ENCODE assay signal across 14 cellular contexts in genomic region chr17:17535957-17536356, GRCh38. TPM values are rescaled to one million over a fixed set of nuclear protein-coding genes. Genes with fewer than 3 reads are reported as not detected.
DNase-seq lines count a peak whose midpoint lies in the region; ATAC-seq, FAIRE-seq and TF ChIP-seq lines count a peak whose summit lies in the region.
"Had no signal": no experiment of that assay in that cellular context is flagged by ENCODE, and none has a peak within 500 bp of the region (broad histone marks: within the 10 kb centered on the region; RNA-seq: fewer than 3 reads in every experiment).

No MANE protein-coding gene starts in this region.

- H2AK5ac ChIP-seq in neuronal stem cell (ENCODE audit: low read depth, low read length): no peak overlapping the region

- H4K8ac ChIP-seq in neuronal stem cell (ENCODE audit: low read depth, low read length): no peak overlapping the region

- no peak overlapping the region for H2BK120ac ChIP-seq in neuronal stem cell (ENCODE audit: low read depth, low read length)

- intact Hi-C loops in pancreas (cut with DNase I): no loop called here

- no peak overlapping the region for H3K9ac ChIP-seq in neuronal stem cell (ENCODE audit: low read depth, low read length, poor library complexity)

- FAIRE-seq in pancreas (lab: Jason Lieb, UNC) (no peak), D721Med (lab: Jason Lieb, UNC) (no peak)
- FAIRE-seq: RCC 7860 had no signal

- POLR2A ChIA-PET in activated CD4-positive, alpha-beta memory T cell treated with anti-CD3 and anti-CD28 coated beads, Interleukin-2, amount 10 ng/mL, durations not matched to agents 7 days and 5 days (lab: Charles Lee): no interaction called here

- H2AFZ ChIP-seq in neuronal stem cell (ENCODE audit: low read length): no peak overlapping the region

- H3K36me3 ChIP-seq in pancreas: no peaks in the 10 kb centered on the region
- no peaks in the 10 kb centered on the region for H3K36me3 ChIP-seq in neuronal stem cell (replicated peaks in 1 of 2; ENCODE audit: control insufficient read depth in 2 of 2, insufficient read depth in 2 of 2, low read length in 2 of 2)
- H3K36me3 ChIP-seq: vagina had no signal

- no peak overlapping the region for H2BK5ac ChIP-seq in neuronal stem cell (ENCODE audit: low read length)

- peaks cover 36 to 43% (median 38%) of the 10 kb centered on the region in 3 donors for H3K4me1 ChIP-seq in pancreas
- peaks cover 5 to 8% of the 10 kb centered on the region in 2 donors for H3K4me1 ChIP-seq in neuronal stem cell (ENCODE audit: control insufficient read depth in 2 of 2, insufficient read depth in 1 of 2, low read depth in 1 of 2, low read length in 2 of 2)

- H3K4me1 Mint-ChIP-seq in activated CD4-positive, alpha-beta memory T cell treated with anti-CD3 and anti-CD28 coated beads, Interleukin-2, amount 10 ng/mL, durations not matched to agents 7 days and 5 days: no peaks in the 10 kb centered on the region

- H3K18ac ChIP-seq in neuronal stem cell (ENCODE audit: low read length): no peak overlapping the region

- H3K14ac ChIP-seq in neuronal stem cell (ENCODE audit: low read length): no peak overlapping the region

- WGBS in pancreas, 2 donors: 16 to 19% methylated on average over 7 of the region's 7 CpGs
- WGBS in neuronal stem cell (ENCODE audit: extremely low coverage in 2 of 2, insufficient read length in 2 of 2, insufficient replicate concordance in 1 of 2), 2 donors: no CpG with 5 or more reads among the region's 7 CpGs

- DNase-seq in AG08396 (ENCODE audit: low spot score) (peak; percentile 71), SHP77 (lab: John Stamatoyannopoulos, UW) (peak; percentile 95 to 99), foreskin fibroblast (peak; percentile 75 to 88), pancreas (peak; percentile 76 to 91 (median 86)), D721Med (ENCODE audit: insufficient read length, low spot score) (no peak), neuronal stem cell (ENCODE audit: low spot score) (no peak), D341Med (ENCODE audit: low spot score) (no peak)
- no peak for DNase-seq in activated CD4-positive, alpha-beta memory T cell treated with anti-CD3 and anti-CD28 coated beads, Interleukin-2, amount 10 ng/mL, durations not matched to agents 7 days and 5 days
- DNase-seq: activated CD4-positive, alpha-beta T cell treated with anti-CD3 and anti-CD28 coated beads for 4 hours; AML-193; NCI-H1092 had no signal

- peak; percentile 65 to 77 (median 74) for ATAC-seq in pancreas

- no peak overlapping the region for H4K91ac ChIP-seq in neuronal stem cell (ENCODE audit: low read depth, low read length, poor library complexity)

- H3K36me3 Mint-ChIP-seq in activated CD4-positive, alpha-beta memory T cell treated with anti-CD3 and anti-CD28 coated beads, Interleukin-2, amount 10 ng/mL, durations not matched to agents 7 days and 5 days (ENCODE audit: low read depth): no peaks in the 10 kb centered on the region
- H3K36me3 Mint-ChIP-seq: activated naive CD8-positive, alpha-beta T cell had no signal

- CTCF ChIA-PET in activated CD4-positive, alpha-beta memory T cell treated with anti-CD3 and anti-CD28 coated beads, Interleukin-2, amount 10 ng/mL, durations not matched to agents 7 days and 5 days (lab: Charles Lee): no interaction called here

- no peaks in the 10 kb centered on the region for H3K27me3 ChIP-seq in pancreas
- no peaks in the 10 kb centered on the region for H3K27me3 ChIP-seq in neuronal stem cell (ENCODE audit: control insufficient read depth in 3 of 3, insufficient read depth in 3 of 3, low read depth in 1 of 3, low read length in 3 of 3)
- H3K27me3 ChIP-seq: vagina had no signal

- H3K27ac ChIP-seq in pancreas (peak overlapping the region; percentile 19 to 52 (median 40)), neuronal stem cell (replicated peaks; ENCODE audit: low read length) (no peak overlapping the region)
- H3K27ac ChIP-seq: vagina had no signal

- no peaks in the 10 kb centered on the region for H3K27me3 Mint-ChIP-seq in activated CD4-positive, alpha-beta memory T cell treated with anti-CD3 and anti-CD28 coated beads, Interleukin-2, amount 10 ng/mL, durations not matched to agents 7 days and 5 days
- H3K27me3 Mint-ChIP-seq: activated naive CD8-positive, alpha-beta T cell had no signal

- no peak overlapping the region for H3K4me2 ChIP-seq in neuronal stem cell (ENCODE audit: insufficient read depth, low read length, poor library complexity, severe bottlenecking)

- no peak overlapping the region for H3K23ac ChIP-seq in neuronal stem cell (ENCODE audit: low read depth, low read length, poor library complexity)

- H3K9me3 ChIP-seq in pancreas: no peaks in the 10 kb centered on the region
- peaks cover 0 to 4% of the 10 kb centered on the region in 2 donors for H3K9me3 ChIP-seq in neuronal stem cell (replicated peaks in 1 of 2; ENCODE audit: control insufficient read depth in 2 of 2, insufficient read depth in 1 of 2, low read depth in 1 of 2, low read length in 2 of 2)
- H3K9me3 ChIP-seq: vagina had no signal

- H3K79me1 ChIP-seq in neuronal stem cell (ENCODE audit: low read depth, low read length): no peaks in the 10 kb centered on the region

- H3K9me3 Mint-ChIP-seq in activated CD4-positive, alpha-beta memory T cell treated with anti-CD3 and anti-CD28 coated beads, Interleukin-2, amount 10 ng/mL, durations not matched to agents 7 days and 5 days: no peaks in the 10 kb centered on the region

- H3K4me3 ChIP-seq in foreskin fibroblast (ENCODE audit: low read depth in 1 of 2, low read length in 2 of 2) (no peak overlapping the region), pancreas (no peak overlapping the region), neuronal stem cell (ENCODE audit: low read length in 2 of 2) (peak overlapping the region in 1 of 2 donors; percentile 69)
- H3K4me3 ChIP-seq: vagina had no signal

- H3K27ac Mint-ChIP-seq in activated CD4-positive, alpha-beta memory T cell treated with anti-CD3 and anti-CD28 coated beads, Interleukin-2, amount 10 ng/mL, durations not matched to agents 7 days and 5 days: no peak overlapping the region
- H3K27ac Mint-ChIP-seq: activated naive CD8-positive, alpha-beta T cell had no signal

- H2BK15ac ChIP-seq in neuronal stem cell (ENCODE audit: low read length): no peak overlapping the region

- H3K4ac ChIP-seq in neuronal stem cell (ENCODE audit: low read length): no peak overlapping the region

- H3K4me3 Mint-ChIP-seq in activated CD4-positive, alpha-beta memory T cell treated with anti-CD3 and anti-CD28 coated beads, Interleukin-2, amount 10 ng/mL, durations not matched to agents 7 days and 5 days: no peak overlapping the region
- H3K4me3 Mint-ChIP-seq: activated naive CD8-positive, alpha-beta T cell had no signal

- no peak overlapping the region for H2BK12ac ChIP-seq in neuronal stem cell (ENCODE audit: low read length)

- no peak for TF ChIP-seq CTCF in foreskin fibroblast (IDR thresholded peaks at IDR 0.05; ENCODE audit: low read depth, low read length)
- TF ChIP-seq CTCF in pancreas (IDR thresholded peaks at IDR 0.05): no peak
- no peak for TF ChIP-seq CTCF in D721Med (IDR thresholded peaks at IDR 0.05; ENCODE audit: insufficient read depth, missing control alignments)

RNA-seq across cellular contexts. Expression of gene RASD1, which starts 39.8 kb away (rescaled TPM):
- total RNA-seq in pancreas: 10 to 100 TPM in 3 of 6 donors, 1 to 10 TPM in 3; 4.9 to 30.7 (median 10.6) TPM
- polyA plus RNA-seq in pancreas: 100 to 1,000 TPM in 1 of 2 donors, 10 to 100 TPM in 1; 40.6 to 129 TPM
- polyA plus RNA-seq in neuronal stem cell (2013, experiment 1 of 2): 1.2 TPM
- polyA plus RNA-seq in neuronal stem cell (2013, experiment 2 of 2): 0.90 TPM
- 1 to 10 TPM; 1.5 to 2.0 TPM for total RNA-seq in activated CD4-positive, alpha-beta memory T cell treated with anti-CD3 and anti-CD28 coated beads, Interleukin-2, amount 10 ng/mL, durations not matched to agents 7 days and 5 days

RNA-seq across cellular contexts. Expression of gene PEMT, which starts 55.6 kb away (rescaled TPM):
- total RNA-seq in pancreas: 10 to 100 TPM; 14.8 to 26.8 (median 22.1) TPM
- polyA plus RNA-seq in pancreas: 100 to 1,000 TPM in 1 of 2 donors, 10 to 100 TPM in 1; 26.4 to 109 TPM
- polyA plus RNA-seq in neuronal stem cell (2013, experiment 1 of 2): 42.5 TPM
- 39.1 TPM for polyA plus RNA-seq in neuronal stem cell (2013, experiment 2 of 2)
- 10 to 100 TPM; 17.2 to 22.0 TPM for total RNA-seq in activated CD4-positive, alpha-beta memory T cell treated with anti-CD3 and anti-CD28 coated beads, Interleukin-2, amount 10 ng/mL, durations not matched to agents 7 days and 5 days

RNA-seq across cellular contexts. Expression of gene MED9, which starts 59.2 kb away (rescaled TPM):
- 1 to 10 TPM; 4.6 to 8.4 (median 6.3) TPM for total RNA-seq in pancreas
- polyA plus RNA-seq in pancreas: 10 to 100 TPM in 1 of 2 donors, 1 to 10 TPM in 1; 7.8 to 12.2 TPM
- polyA plus RNA-seq in neuronal stem cell (2013, experiment 1 of 2): 17.1 TPM
- 17.1 TPM for polyA plus RNA-seq in neuronal stem cell (2013, experiment 2 of 2)
- 10 to 100 TPM; 12.6 to 13.2 TPM for total RNA-seq in activated CD4-positive, alpha-beta memory T cell treated with anti-CD3 and anti-CD28 coated beads, Interleukin-2, amount 10 ng/mL, durations not matched to agents 7 days and 5 days

Comparison
In these comparisons a context has a peak if more than half of its experiments do, and no peak if none do; other contexts are left out.
1. DNase-seq: peak in AG08396 (single experiment), SHP77 (2 of 2), foreskin fibroblast (2 of 2) and pancreas (6 of 6); none in D721Med (single experiment), neuronal stem cell (single experiment), D341Med (single experiment) and activated CD4-positive, alpha-beta memory T cell treated with anti-CD3 and anti-CD28 coated beads, Interleukin-2, amount 10 ng/mL, durations not matched to agents 7 days and 5 days (single experiment).